Comparison of ENCODE assay signal across 1 cellular context in the genomic region with DNA sequence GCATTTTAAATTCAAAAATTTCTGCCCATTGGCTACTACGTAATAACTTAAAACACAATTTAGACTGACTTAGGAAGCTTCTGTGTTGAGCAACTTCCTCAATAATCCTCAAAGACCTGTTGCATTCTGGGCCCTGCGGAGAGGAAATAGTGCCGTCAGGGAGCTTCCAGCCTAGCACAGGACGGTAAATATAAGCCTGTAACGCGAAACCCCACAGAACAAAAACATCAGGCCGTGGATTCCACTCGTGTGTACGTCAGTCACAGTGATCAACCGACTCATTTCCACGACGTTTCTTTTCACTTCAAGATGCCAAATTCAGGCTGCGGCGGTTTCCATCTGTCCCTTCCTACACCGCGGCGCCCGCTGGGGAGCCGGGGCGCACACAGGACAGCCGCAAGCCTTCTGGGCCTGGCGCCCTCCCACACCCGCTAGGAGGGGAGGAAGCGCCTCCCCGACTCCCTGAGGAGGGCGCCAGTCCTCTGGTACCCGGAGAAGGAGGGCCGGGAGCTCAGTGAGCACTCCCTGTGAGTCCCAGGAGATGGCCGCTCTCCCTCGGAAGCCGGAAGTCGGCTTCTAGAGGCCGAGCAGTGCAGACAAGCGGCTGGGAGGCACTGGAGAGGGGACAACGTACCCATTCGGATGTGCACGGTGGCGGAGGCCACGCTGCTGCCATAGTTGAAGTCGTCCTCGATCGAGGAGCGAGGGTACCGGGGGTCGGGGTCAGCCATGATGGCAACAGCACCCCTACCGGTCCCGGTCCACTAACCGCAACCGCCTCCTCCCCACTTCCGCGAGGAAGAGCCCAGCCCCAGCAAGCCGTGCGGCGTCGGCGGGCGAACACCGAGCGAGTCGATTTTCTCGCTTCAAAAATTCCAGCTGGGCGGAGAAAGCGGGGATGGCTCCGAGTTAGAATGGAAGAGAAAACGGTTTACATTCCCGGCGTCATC.
TF ChIP-seq lines count a peak whose summit lies in the region.

A gene with protein sequence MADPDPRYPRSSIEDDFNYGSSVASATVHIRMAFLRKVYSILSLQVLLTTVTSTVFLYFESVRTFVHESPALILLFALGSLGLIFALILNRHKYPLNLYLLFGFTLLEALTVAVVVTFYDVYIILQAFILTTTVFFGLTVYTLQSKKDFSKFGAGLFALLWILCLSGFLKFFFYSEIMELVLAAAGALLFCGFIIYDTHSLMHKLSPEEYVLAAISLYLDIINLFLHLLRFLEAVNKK (minus strand): TSS at position 776 of the 950 bp plus-strand sequence. CDS start 45 bp downstream, at position 731.

TF ChIP-seq in WTC11, 78 proteins besides CTCF, POLR2A, EP300 and RAD21 (continued from another document and continues in another):
- TF ChIP-seq, protein P1, sequence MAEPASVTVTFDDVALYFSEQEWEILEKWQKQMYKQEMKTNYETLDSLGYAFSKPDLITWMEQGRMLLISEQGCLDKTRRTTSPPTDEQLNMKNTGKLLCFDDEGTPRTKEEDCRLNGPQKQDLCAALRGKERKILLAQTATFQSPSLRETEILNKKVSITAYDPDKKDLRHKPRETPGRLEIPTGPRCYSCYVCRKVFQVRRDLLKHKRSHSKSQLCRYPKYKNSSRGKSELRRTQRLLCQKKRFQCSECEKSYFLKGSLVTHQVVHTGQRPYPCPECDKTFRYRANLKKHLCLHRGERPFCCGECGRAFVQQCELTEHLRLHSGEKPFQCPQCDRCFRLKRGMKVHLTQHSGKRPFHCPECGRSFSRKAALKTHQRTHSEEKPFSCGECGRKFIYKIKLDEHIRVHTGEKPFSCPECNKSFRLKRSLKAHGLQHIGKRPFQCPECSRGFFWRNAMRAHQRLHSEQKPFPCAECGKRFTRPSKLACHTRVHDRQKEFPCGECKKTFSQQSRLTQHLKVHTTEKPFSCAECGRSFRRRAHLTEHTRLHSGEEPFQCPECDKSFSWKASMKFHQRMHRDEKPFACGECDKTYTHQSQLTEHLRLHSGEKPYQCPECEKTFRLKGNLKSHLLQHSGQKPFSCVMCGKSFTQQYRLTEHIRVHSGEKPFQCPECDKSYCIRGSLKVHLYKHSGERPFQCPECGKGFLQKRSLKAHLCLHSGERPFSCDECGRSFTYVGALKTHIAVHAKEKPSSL (CRISPR knock-in tag; conservative IDR thresholded peaks at IDR 0.05) = no peak
- TF ChIP-seq ATF1 (CRISPR knock-in tag; IDR thresholded peaks at IDR 0.05) = no peak
- TF ChIP-seq NR2C2 (CRISPR knock-in tag; IDR thresholded peaks at IDR 0.05) = no peak
- TF ChIP-seq FOXJ3 (CRISPR knock-in tag; IDR thresholded peaks at IDR 0.05; ENCODE audit: borderline replicate concordance) = no peak
- TF ChIP-seq, protein P2, sequence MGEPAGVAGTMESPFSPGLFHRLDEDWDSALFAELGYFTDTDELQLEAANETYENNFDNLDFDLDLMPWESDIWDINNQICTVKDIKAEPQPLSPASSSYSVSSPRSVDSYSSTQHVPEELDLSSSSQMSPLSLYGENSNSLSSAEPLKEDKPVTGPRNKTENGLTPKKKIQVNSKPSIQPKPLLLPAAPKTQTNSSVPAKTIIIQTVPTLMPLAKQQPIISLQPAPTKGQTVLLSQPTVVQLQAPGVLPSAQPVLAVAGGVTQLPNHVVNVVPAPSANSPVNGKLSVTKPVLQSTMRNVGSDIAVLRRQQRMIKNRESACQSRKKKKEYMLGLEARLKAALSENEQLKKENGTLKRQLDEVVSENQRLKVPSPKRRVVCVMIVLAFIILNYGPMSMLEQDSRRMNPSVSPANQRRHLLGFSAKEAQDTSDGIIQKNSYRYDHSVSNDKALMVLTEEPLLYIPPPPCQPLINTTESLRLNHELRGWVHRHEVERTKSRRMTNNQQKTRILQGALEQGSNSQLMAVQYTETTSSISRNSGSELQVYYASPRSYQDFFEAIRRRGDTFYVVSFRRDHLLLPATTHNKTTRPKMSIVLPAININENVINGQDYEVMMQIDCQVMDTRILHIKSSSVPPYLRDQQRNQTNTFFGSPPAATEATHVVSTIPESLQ (CRISPR knock-in tag; IDR thresholded peaks at IDR 0.05) = no peak
- no peak for TF ChIP-seq TCF7 (CRISPR knock-in tag; IDR thresholded peaks at IDR 0.05; ENCODE audit: low read depth)
- TF ChIP-seq CBFB (CRISPR knock-in tag; IDR thresholded peaks at IDR 0.05; ENCODE audit: low read depth) = no peak
- no peak for TF ChIP-seq ZBTB21 (CRISPR knock-in tag; IDR thresholded peaks at IDR 0.05; ENCODE audit: borderline replicate concordance)
- TF ChIP-seq, protein P3, sequence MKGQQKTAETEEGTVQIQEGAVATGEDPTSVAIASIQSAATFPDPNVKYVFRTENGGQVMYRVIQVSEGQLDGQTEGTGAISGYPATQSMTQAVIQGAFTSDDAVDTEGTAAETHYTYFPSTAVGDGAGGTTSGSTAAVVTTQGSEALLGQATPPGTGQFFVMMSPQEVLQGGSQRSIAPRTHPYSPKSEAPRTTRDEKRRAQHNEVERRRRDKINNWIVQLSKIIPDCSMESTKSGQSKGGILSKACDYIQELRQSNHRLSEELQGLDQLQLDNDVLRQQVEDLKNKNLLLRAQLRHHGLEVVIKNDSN (CRISPR knock-in tag; IDR thresholded peaks at IDR 0.05) = peak; percentile 58
- TF ChIP-seq IRF2 (CRISPR knock-in tag; IDR thresholded peaks at IDR 0.05; ENCODE audit: borderline replicate concordance, low read depth) = no peak
- TF ChIP-seq, protein P4, sequence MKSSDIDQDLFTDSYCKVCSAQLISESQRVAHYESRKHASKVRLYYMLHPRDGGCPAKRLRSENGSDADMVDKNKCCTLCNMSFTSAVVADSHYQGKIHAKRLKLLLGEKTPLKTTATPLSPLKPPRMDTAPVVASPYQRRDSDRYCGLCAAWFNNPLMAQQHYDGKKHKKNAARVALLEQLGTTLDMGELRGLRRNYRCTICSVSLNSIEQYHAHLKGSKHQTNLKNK (CRISPR knock-in tag; IDR thresholded peaks at IDR 0.05) = no peak
- TF ChIP-seq, protein P5, sequence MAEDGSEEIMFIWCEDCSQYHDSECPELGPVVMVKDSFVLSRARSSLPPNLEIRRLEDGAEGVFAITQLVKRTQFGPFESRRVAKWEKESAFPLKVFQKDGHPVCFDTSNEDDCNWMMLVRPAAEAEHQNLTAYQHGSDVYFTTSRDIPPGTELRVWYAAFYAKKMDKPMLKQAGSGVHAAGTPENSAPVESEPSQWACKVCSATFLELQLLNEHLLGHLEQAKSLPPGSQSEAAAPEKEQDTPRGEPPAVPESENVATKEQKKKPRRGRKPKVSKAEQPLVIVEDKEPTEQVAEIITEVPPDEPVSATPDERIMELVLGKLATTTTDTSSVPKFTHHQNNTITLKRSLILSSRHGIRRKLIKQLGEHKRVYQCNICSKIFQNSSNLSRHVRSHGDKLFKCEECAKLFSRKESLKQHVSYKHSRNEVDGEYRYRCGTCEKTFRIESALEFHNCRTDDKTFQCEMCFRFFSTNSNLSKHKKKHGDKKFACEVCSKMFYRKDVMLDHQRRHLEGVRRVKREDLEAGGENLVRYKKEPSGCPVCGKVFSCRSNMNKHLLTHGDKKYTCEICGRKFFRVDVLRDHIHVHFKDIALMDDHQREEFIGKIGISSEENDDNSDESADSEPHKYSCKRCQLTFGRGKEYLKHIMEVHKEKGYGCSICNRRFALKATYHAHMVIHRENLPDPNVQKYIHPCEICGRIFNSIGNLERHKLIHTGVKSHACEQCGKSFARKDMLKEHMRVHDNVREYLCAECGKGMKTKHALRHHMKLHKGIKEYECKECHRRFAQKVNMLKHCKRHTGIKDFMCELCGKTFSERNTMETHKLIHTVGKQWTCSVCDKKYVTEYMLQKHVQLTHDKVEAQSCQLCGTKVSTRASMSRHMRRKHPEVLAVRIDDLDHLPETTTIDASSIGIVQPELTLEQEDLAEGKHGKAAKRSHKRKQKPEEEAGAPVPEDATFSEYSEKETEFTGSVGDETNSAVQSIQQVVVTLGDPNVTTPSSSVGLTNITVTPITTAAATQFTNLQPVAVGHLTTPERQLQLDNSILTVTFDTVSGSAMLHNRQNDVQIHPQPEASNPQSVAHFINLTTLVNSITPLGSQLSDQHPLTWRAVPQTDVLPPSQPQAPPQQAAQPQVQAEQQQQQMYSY (CRISPR knock-in tag; IDR thresholded peaks at IDR 0.05) = no peak
- TF ChIP-seq JUN (CRISPR knock-in tag; IDR thresholded peaks at IDR 0.05) = peak; percentile 68; the same call in 1 of the 2 replicates
- TF ChIP-seq KAT7 (CRISPR knock-in tag; IDR thresholded peaks at IDR 0.05; ENCODE audit: borderline replicate concordance) = peak; percentile 91; the same call in 1 of the 2 replicates
- 0 out of 2 replicates have a peak, but pooled peaks have one; percentile 72 for TF ChIP-seq ESRRA (CRISPR knock-in tag; IDR thresholded peaks at IDR 0.05; ENCODE audit: borderline replicate concordance)
- TF ChIP-seq, protein P6, sequence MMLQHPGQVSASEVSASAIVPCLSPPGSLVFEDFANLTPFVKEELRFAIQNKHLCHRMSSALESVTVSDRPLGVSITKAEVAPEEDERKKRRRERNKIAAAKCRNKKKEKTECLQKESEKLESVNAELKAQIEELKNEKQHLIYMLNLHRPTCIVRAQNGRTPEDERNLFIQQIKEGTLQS (CRISPR knock-in tag; conservative IDR thresholded peaks at IDR 0.05) = no peak
- TF ChIP-seq, protein P7, sequence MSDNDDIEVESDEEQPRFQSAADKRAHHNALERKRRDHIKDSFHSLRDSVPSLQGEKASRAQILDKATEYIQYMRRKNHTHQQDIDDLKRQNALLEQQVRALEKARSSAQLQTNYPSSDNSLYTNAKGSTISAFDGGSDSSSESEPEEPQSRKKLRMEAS (CRISPR knock-in tag; IDR thresholded peaks at IDR 0.05) = peak; percentile 59
- peak; percentile 79; the same call in 1 of the 2 replicates for TF ChIP-seq CREB1 (CRISPR knock-in tag; IDR thresholded peaks at IDR 0.05)
- no peak for TF ChIP-seq EMX1 (CRISPR knock-in tag; IDR thresholded peaks at IDR 0.05)
- TF ChIP-seq, protein P8, sequence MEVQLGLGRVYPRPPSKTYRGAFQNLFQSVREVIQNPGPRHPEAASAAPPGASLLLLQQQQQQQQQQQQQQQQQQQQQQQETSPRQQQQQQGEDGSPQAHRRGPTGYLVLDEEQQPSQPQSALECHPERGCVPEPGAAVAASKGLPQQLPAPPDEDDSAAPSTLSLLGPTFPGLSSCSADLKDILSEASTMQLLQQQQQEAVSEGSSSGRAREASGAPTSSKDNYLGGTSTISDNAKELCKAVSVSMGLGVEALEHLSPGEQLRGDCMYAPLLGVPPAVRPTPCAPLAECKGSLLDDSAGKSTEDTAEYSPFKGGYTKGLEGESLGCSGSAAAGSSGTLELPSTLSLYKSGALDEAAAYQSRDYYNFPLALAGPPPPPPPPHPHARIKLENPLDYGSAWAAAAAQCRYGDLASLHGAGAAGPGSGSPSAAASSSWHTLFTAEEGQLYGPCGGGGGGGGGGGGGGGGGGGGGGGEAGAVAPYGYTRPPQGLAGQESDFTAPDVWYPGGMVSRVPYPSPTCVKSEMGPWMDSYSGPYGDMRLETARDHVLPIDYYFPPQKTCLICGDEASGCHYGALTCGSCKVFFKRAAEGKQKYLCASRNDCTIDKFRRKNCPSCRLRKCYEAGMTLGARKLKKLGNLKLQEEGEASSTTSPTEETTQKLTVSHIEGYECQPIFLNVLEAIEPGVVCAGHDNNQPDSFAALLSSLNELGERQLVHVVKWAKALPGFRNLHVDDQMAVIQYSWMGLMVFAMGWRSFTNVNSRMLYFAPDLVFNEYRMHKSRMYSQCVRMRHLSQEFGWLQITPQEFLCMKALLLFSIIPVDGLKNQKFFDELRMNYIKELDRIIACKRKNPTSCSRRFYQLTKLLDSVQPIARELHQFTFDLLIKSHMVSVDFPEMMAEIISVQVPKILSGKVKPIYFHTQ (CRISPR knock-in tag; IDR thresholded peaks at IDR 0.05) = no peak
- TF ChIP-seq NR3C1 (CRISPR knock-in tag; conservative IDR thresholded peaks at IDR 0.05; ENCODE audit: low read depth) = no peak
- TF ChIP-seq SOX15 (CRISPR knock-in tag; IDR thresholded peaks at IDR 0.05) = no peak
- no peak for TF ChIP-seq GRHL2 (CRISPR knock-in tag; IDR thresholded peaks at IDR 0.05; ENCODE audit: insufficient replicate concordance, severe bottlenecking)
- TF ChIP-seq HMGA2 (CRISPR knock-in tag; IDR thresholded peaks at IDR 0.05) = 0 out of 2 replicates have a peak, but pooled peaks have one; percentile 33
- TF ChIP-seq SP1 (CRISPR knock-in tag; conservative IDR thresholded peaks at IDR 0.05) = peak; percentile 72
- peak; percentile 34; the same call in 1 of the 2 replicates for TF ChIP-seq NFE2L1 (CRISPR knock-in tag; IDR thresholded peaks at IDR 0.05)
- TF ChIP-seq, protein P9, sequence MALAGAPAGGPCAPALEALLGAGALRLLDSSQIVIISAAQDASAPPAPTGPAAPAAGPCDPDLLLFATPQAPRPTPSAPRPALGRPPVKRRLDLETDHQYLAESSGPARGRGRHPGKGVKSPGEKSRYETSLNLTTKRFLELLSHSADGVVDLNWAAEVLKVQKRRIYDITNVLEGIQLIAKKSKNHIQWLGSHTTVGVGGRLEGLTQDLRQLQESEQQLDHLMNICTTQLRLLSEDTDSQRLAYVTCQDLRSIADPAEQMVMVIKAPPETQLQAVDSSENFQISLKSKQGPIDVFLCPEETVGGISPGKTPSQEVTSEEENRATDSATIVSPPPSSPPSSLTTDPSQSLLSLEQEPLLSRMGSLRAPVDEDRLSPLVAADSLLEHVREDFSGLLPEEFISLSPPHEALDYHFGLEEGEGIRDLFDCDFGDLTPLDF (CRISPR knock-in tag; IDR thresholded peaks at IDR 0.05) = no peak
- no peak for TF ChIP-seq OVOL2 (CRISPR knock-in tag; IDR thresholded peaks at IDR 0.05; ENCODE audit: borderline replicate concordance)
- 0 out of 2 replicates have a peak, but pooled peaks have one; percentile 20 for TF ChIP-seq ZNF416 (CRISPR knock-in tag; IDR thresholded peaks at IDR 0.05)
- TF ChIP-seq RORB (CRISPR knock-in tag; IDR thresholded peaks at IDR 0.05) = no peak
- TF ChIP-seq ZNF219 (CRISPR knock-in tag; IDR thresholded peaks at IDR 0.05; ENCODE audit: borderline replicate concordance) = no peak
- peak; percentile 78; the same call in 1 of the 2 replicates for TF ChIP-seq TEAD1 (CRISPR knock-in tag; IDR thresholded peaks at IDR 0.05)
- 0 out of 2 replicates have a peak, but pooled peaks have one; percentile 12 for TF ChIP-seq SMAD4 (CRISPR knock-in tag; IDR thresholded peaks at IDR 0.05)
- TF ChIP-seq, protein P10, sequence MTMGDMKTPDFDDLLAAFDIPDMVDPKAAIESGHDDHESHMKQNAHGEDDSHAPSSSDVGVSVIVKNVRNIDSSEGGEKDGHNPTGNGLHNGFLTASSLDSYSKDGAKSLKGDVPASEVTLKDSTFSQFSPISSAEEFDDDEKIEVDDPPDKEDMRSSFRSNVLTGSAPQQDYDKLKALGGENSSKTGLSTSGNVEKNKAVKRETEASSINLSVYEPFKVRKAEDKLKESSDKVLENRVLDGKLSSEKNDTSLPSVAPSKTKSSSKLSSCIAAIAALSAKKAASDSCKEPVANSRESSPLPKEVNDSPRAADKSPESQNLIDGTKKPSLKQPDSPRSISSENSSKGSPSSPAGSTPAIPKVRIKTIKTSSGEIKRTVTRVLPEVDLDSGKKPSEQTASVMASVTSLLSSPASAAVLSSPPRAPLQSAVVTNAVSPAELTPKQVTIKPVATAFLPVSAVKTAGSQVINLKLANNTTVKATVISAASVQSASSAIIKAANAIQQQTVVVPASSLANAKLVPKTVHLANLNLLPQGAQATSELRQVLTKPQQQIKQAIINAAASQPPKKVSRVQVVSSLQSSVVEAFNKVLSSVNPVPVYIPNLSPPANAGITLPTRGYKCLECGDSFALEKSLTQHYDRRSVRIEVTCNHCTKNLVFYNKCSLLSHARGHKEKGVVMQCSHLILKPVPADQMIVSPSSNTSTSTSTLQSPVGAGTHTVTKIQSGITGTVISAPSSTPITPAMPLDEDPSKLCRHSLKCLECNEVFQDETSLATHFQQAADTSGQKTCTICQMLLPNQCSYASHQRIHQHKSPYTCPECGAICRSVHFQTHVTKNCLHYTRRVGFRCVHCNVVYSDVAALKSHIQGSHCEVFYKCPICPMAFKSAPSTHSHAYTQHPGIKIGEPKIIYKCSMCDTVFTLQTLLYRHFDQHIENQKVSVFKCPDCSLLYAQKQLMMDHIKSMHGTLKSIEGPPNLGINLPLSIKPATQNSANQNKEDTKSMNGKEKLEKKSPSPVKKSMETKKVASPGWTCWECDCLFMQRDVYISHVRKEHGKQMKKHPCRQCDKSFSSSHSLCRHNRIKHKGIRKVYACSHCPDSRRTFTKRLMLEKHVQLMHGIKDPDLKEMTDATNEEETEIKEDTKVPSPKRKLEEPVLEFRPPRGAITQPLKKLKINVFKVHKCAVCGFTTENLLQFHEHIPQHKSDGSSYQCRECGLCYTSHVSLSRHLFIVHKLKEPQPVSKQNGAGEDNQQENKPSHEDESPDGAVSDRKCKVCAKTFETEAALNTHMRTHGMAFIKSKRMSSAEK (CRISPR knock-in tag; IDR thresholded peaks at IDR 0.05; ENCODE audit: borderline replicate concordance) = no peak
